In genomic region chr3:38792983-38793382, GRCh38 we compare ENCODE assay signal across 12 cellular contexts. TPM values are rescaled to one million over a fixed set of nuclear protein-coding genes. Genes with fewer than 3 reads are reported as not detected.
"Had no signal": no experiment of that assay in that cellular context is flagged by ENCODE, and none has a peak within 500 bp of the region (broad histone marks: within the 10 kb centered on the region; RNA-seq: fewer than 3 reads in every experiment).

No MANE protein-coding gene starts in this region.

- H3K4me2 ChIP-seq: GM23338 had no signal

- H3K9me3 ChIP-seq: HAP-1 had no signal

- ATAC-seq: GM23338, HCT116 had no signal

- DNase-seq: GM23248, GOT3, H7, H9, HCEC 1CT, HFFc6 had no signal

- H3K4me1 ChIP-seq: HAP-1 had no signal

- H3K27ac ChIP-seq: GM23248 had no signal

- H2AFZ ChIP-seq: GM23248, GM23338 had no signal

- H3K36me3 ChIP-seq: HAP-1 had no signal

- H3K9ac ChIP-seq: GM23248 had no signal

- FAIRE-seq: H1, H54 had no signal

- H3K4me3 ChIP-seq: GM23248, GM23338, HAP-1 had no signal

RNA-seq across cellular contexts. Expression of gene SCN10A, which starts 23.0 kb away (rescaled TPM):
- total RNA-seq: GM23248, H1, H4, H7, H9, HFFc6 had no signal
- polyA plus RNA-seq: GM23248, GM23338, H1 had no signal
